Comparison of ENCODE assay signal across 8 cellular contexts in genomic region chr2:25341753-25342371, GRCh38. TPM values are rescaled to one million over a fixed set of nuclear protein-coding genes. Genes with fewer than 3 reads are reported as not detected.
DNase-seq lines count a peak whose midpoint lies in the region; ATAC-seq lines count a peak whose summit lies in the region.

Gene DNMT3A (minus strand): TSS chr2:25341925. CDS start chr2:25313984, 27,941 bp downstream.

- no peaks in the 10 kb centered on the region for H3K9me3 ChIP-seq in SJSA1 (replicated peaks)

- H3K4me1 ChIP-seq in SJSA1 (replicated peaks) (0 out of 2 replicates have a peak, but pooled peaks cover 6% of the 10 kb centered on the region), urinary bladder (ENCODE audit: insufficient read depth) (no peaks in the 10 kb centered on the region)

- H3K27ac ChIP-seq in SJSA1 (no peak within 1 kb of the TSS), urinary bladder (ENCODE audit: low read depth) (peak within 1 kb of the TSS; percentile 49)

- H3K9me3 Mint-ChIP-seq in activated naive CD8-positive, alpha-beta T cell treated with anti-CD3 and anti-CD28 coated beads for 36 hours, result no peaks in the 10 kb centered on the region

- H3K36me3 Mint-ChIP-seq in activated naive CD8-positive, alpha-beta T cell treated with anti-CD3 and anti-CD28 coated beads for 36 hours, result peaks cover 8% of the 10 kb centered on the region

- H3K36me3 ChIP-seq in SJSA1 (no peaks in the 10 kb centered on the region), urinary bladder (ENCODE audit: insufficient read depth) (no peaks in the 10 kb centered on the region)

- peak; percentile 28 for ATAC-seq in GM21381 (IDR thresholded peaks at IDR 0.05; ENCODE audit: unreplicated experiment)

- intact Hi-C loops in head of caudate nucleus (cut with DNase I), result no loop called here

- H3K4me3 ChIP-seq in SJSA1, result peak within 1 kb of the TSS; percentile 50
- H3K4me3 ChIP-seq in urinary bladder (ENCODE audit: low read depth, low read length), result peak within 1 kb of the TSS; percentile 97

- peak within 1 kb of the TSS; percentile 81 for H3K4me3 Mint-ChIP-seq in activated naive CD8-positive, alpha-beta T cell treated with anti-CD3 and anti-CD28 coated beads for 36 hours

- in situ Hi-C loops in Caki2 (cut with HindIII; ENCODE audit: low pct_unique_long_range_greater_than_20kb, low sequenced_read_pairs), result no loop called here

- H3K27me3 Mint-ChIP-seq in activated naive CD8-positive, alpha-beta T cell treated with anti-CD3 and anti-CD28 coated beads for 36 hours, result no peaks in the 10 kb centered on the region

- H3K4me1 Mint-ChIP-seq in activated naive CD8-positive, alpha-beta T cell treated with anti-CD3 and anti-CD28 coated beads for 36 hours, result peaks cover 41% of the 10 kb centered on the region

- DNase-seq in Caki2 (ENCODE audit: low read depth) (peak; percentile 39), HT-29 (ENCODE audit: low spot score) (peak; percentile 24), SJSA1 (ENCODE audit: low read depth in 1 of 2, low spot score in 2 of 2) (peak in 1 of 2 experiments; percentile 69), head of caudate nucleus (peak in 41 of 42 donors; percentile 60 to 95 (median 84)), nucleus accumbens (lab: John Stamatoyannopoulos, UW) (peak in 50 of 56 donors; percentile 19 to 87 (median 70))
- DNase-seq in activated naive CD8-positive, alpha-beta T cell treated with anti-CD3 and anti-CD28 coated beads for 36 hours, result peak; percentile 64

- H3K27ac Mint-ChIP-seq in activated naive CD8-positive, alpha-beta T cell treated with anti-CD3 and anti-CD28 coated beads for 36 hours, result peak within 1 kb of the TSS; percentile 84

- WGBS in urinary bladder, result under 1% methylated on average over 98 of the region's 100 CpGs

- H3K27me3 ChIP-seq in SJSA1 (replicated peaks), result no peaks in the 10 kb centered on the region; the same call in 1 of the 2 replicates

RNA-seq across cellular contexts. Expression of gene DNMT3A, which starts in this region (rescaled TPM):
- 4.9 and 20.2 TPM in 2 replicates for total RNA-seq in Caki2 (2014; rRNA removed; shearing (Covaris generic); ENCODE audit: low replicate concordance)
- 10.8 and 11.3 TPM in 2 replicates for total RNA-seq in HT-29 (2014; rRNA removed; shearing (Covaris generic))
- 3.6 and 4.7 TPM in 2 replicates for total RNA-seq in SJSA1 (2014; rRNA removed; shearing (Covaris generic))
- 10 to 100 TPM; 90.7 to 92.2 TPM for total RNA-seq in activated naive CD8-positive, alpha-beta T cell treated with anti-CD3 and anti-CD28 coated beads for 36 hours
- 34.1 TPM for total RNA-seq in urinary bladder
- 11.4 TPM for polyA plus RNA-seq in urinary bladder
